27 cellular contexts compared by ENCODE assay signal in genomic region chr15:50594311-50594710, GRCh38. TPM values are rescaled to one million over a fixed set of nuclear protein-coding genes. Genes with fewer than 3 reads are reported as not detected.
"Had no signal": no experiment of that assay in that cellular context is flagged by ENCODE, and none has a peak within 500 bp of the region (broad histone marks: within the 10 kb centered on the region; RNA-seq: fewer than 3 reads in every experiment).

No MANE protein-coding gene starts in this region.

- H3K27ac ChIP-seq: SJSA1, VCaP had no signal

- H3K4me1 Mint-ChIP-seq: activated CD4-positive, alpha-beta T cell treated with anti-CD3 and anti-CD28 coated beads, Interleukin-2, amount 10 ng/mL, durations not matched to agents 7 days and 5 days; brain; central memory CD8-positive, alpha-beta T cell had no signal

- H3K4me3 Mint-ChIP-seq: activated CD4-positive, alpha-beta memory T cell treated with anti-CD3 and anti-CD28 coated beads, Interleukin-2, amount 10 ng/mL, durations not matched to agents 7 days and 5 days; activated CD4-positive, alpha-beta T cell treated with anti-CD3 and anti-CD28 coated beads, Interleukin-2, amount 10 ng/mL, durations not matched to agents 7 days and 5 days; activated naive CD8-positive, alpha-beta T cell; brain; central memory CD8-positive, alpha-beta T cell had no signal

- H3K4me1 ChIP-seq: SJSA1 had no signal

- H3K9me3 Mint-ChIP-seq: activated CD4-positive, alpha-beta memory T cell treated with anti-CD3 and anti-CD28 coated beads, Interleukin-2, amount 10 ng/mL, durations not matched to agents 7 days and 5 days; activated CD4-positive, alpha-beta T cell treated with anti-CD3 and anti-CD28 coated beads, Interleukin-2, amount 10 ng/mL, durations not matched to agents 7 days and 5 days; brain; central memory CD8-positive, alpha-beta T cell had no signal

- ATAC-seq: PC-3, SK-N-SH treated with all-trans-retinoic acid at 6 μM for 48 hours had no signal

- H3K4me3 ChIP-seq: SJSA1 had no signal

- H3K9me3 ChIP-seq: SJSA1 had no signal

- H3K27me3 Mint-ChIP-seq: activated CD4-positive, alpha-beta memory T cell treated with anti-CD3 and anti-CD28 coated beads, Interleukin-2, amount 10 ng/mL, durations not matched to agents 7 days and 5 days; activated CD4-positive, alpha-beta T cell treated with anti-CD3 and anti-CD28 coated beads, Interleukin-2, amount 10 ng/mL, durations not matched to agents 7 days and 5 days; activated naive CD8-positive, alpha-beta T cell; brain; central memory CD8-positive, alpha-beta T cell had no signal

- H3K27me3 ChIP-seq: SJSA1 had no signal

- H3K27ac Mint-ChIP-seq: activated CD4-positive, alpha-beta memory T cell treated with anti-CD3 and anti-CD28 coated beads, Interleukin-2, amount 10 ng/mL, durations not matched to agents 7 days and 5 days; activated CD4-positive, alpha-beta T cell treated with anti-CD3 and anti-CD28 coated beads, Interleukin-2, amount 10 ng/mL, durations not matched to agents 7 days and 5 days; activated naive CD8-positive, alpha-beta T cell; brain had no signal

- DNase-seq: activated CD4-positive, alpha-beta memory T cell treated with anti-CD3 and anti-CD28 coated beads, Interleukin-2, amount 10 ng/mL, durations not matched to agents 7 days and 5 days; activated CD4-positive, alpha-beta T cell treated with anti-CD3 and anti-CD28 coated beads, Interleukin-2, amount 10 ng/mL, durations not matched to agents 7 days and 5 days; activated CD4-positive, CD25-positive, alpha-beta regulatory T cell; activated naive CD4-positive, alpha-beta T cell; activated T-cell treated with anti-CD3 and anti-CD28 coated beads for 4 hours; amygdala; IMR-90; KG1; NCI-H1092; NCI-H1417; NCI-H1694; NCI-H2029; NCI-H345; NCI-H510A treated with DMSO at 0.1 percent for 48 hours; NCI-H69; NK-92 treated with Interleukin-12 subunit alpha and Interleukin-12 subunit beta, amount 100 ng/mL, for 24 hours; PC-3; SHP77; SW 1271 had no signal

RNA-seq across cellular contexts. Expression of gene USP50, which starts 47.8 kb away (rescaled TPM):
- total RNA-seq: activated CD4-positive, alpha-beta memory T cell treated with anti-CD3 and anti-CD28 coated beads, Interleukin-2, amount 10 ng/mL, durations not matched to agents 7 days and 5 days; activated CD4-positive, alpha-beta T cell treated with anti-CD3 and anti-CD28 coated beads, Interleukin-2, amount 10 ng/mL, durations not matched to agents 7 days and 5 days; IMR-90; LHCN-M2; M059J; PC-3; SJSA1 had no signal
- polyA plus RNA-seq: IMR-90 had no signal
